1 cellular context compared by ENCODE assay signal in the genomic region with DNA sequence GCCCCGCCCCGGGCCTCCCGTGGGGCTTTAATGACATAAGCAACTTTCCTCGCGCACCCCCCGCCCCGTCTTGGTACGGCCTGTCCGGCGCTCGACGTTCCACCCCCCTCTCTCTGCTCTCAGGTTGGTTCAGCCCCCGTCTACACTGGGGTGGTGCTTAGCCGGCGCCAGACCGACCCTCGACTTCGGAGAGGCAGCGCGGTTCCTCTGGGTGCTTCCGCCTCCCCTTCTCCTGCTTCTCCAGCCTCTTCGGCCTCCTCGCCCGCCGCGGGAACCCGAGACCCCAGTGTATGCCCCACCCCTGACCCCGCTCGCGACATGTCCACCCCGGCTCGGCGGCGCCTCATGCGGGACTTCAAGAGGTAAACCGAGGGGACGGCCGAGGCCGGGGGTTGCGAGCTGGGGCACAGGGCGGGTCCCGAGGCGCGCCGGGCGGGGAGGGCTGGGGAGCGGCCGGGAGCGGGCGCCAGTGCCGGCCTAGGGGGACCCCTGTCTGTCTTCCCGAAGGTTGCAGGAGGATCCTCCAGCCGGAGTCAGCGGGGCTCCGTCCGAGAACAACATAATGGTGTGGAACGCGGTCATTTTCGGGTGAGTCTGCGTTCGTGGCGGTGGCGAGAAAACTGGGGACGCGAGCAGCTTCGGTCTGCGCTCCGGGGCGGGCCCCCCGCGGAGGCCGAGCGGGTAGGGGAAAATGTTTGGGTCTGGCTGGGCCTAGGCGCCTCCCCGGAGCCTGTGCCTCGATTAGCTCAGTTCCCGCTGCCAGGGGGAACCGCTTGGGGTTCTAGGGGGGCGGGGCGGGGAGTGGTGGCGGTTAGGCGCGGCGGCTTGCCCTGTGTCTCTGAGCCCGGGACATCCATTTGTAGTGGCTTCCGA.
A peak's percentile ranks its signal among the peaks of the same experiment; 100 is the strongest.
TF ChIP-seq lines count a peak whose summit lies in the region.

A gene (plus strand): TSS at position 170 of the 873 bp plus-strand sequence. CDS start 149 bp downstream, at position 319.

TF ChIP-seq in HepG2, 621 proteins besides CTCF, POLR2A, EP300 and RAD21 (continued from another document and continues in another):
- TF ChIP-seq, protein P1, sequence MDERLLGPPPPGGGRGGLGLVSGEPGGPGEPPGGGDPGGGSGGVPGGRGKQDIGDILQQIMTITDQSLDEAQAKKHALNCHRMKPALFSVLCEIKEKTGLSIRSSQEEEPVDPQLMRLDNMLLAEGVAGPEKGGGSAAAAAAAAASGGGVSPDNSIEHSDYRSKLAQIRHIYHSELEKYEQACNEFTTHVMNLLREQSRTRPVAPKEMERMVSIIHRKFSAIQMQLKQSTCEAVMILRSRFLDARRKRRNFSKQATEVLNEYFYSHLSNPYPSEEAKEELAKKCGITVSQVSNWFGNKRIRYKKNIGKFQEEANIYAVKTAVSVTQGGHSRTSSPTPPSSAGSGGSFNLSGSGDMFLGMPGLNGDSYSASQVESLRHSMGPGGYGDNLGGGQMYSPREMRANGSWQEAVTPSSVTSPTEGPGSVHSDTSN (CRISPR knock-in tag; IDR thresholded peaks at IDR 0.05), result no peak
- no peak for TF ChIP-seq ZNF431 (CRISPR knock-in tag; IDR thresholded peaks at IDR 0.05; ENCODE audit: borderline replicate concordance, low read depth)
- peak; percentile 44; the same call in 1 of the 2 replicates for TF ChIP-seq ATF7-NPFF (CRISPR knock-in tag; IDR thresholded peaks at IDR 0.05; ENCODE audit: low read depth)
- TF ChIP-seq, protein P2, sequence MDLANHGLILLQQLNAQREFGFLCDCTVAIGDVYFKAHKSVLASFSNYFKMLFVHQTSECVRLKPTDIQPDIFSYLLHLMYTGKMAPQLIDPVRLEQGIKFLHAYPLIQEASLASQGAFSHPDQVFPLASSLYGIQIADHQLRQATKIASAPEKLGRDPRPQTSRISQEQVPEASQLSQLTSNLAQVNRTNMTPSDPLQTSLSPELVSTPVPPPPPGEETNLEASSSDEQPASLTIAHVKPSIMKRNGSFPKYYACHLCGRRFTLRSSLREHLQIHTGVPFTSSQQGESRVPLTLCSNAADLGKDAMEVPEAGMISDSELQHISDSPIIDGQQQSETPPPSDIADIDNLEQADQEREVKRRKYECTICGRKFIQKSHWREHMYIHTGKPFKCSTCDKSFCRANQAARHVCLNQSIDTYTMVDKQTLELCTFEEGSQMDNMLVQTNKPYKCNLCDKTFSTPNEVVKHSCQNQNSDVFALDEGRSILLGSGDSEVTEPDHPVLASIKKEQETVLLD (CRISPR knock-in tag; IDR thresholded peaks at IDR 0.05; ENCODE audit: low read depth), result no peak
- TF ChIP-seq ZSCAN20 (CRISPR knock-in tag; IDR thresholded peaks at IDR 0.05; ENCODE audit: borderline replicate concordance), result peak; percentile 54; the same call in 1 of the 2 replicates
- TF ChIP-seq, protein P3, sequence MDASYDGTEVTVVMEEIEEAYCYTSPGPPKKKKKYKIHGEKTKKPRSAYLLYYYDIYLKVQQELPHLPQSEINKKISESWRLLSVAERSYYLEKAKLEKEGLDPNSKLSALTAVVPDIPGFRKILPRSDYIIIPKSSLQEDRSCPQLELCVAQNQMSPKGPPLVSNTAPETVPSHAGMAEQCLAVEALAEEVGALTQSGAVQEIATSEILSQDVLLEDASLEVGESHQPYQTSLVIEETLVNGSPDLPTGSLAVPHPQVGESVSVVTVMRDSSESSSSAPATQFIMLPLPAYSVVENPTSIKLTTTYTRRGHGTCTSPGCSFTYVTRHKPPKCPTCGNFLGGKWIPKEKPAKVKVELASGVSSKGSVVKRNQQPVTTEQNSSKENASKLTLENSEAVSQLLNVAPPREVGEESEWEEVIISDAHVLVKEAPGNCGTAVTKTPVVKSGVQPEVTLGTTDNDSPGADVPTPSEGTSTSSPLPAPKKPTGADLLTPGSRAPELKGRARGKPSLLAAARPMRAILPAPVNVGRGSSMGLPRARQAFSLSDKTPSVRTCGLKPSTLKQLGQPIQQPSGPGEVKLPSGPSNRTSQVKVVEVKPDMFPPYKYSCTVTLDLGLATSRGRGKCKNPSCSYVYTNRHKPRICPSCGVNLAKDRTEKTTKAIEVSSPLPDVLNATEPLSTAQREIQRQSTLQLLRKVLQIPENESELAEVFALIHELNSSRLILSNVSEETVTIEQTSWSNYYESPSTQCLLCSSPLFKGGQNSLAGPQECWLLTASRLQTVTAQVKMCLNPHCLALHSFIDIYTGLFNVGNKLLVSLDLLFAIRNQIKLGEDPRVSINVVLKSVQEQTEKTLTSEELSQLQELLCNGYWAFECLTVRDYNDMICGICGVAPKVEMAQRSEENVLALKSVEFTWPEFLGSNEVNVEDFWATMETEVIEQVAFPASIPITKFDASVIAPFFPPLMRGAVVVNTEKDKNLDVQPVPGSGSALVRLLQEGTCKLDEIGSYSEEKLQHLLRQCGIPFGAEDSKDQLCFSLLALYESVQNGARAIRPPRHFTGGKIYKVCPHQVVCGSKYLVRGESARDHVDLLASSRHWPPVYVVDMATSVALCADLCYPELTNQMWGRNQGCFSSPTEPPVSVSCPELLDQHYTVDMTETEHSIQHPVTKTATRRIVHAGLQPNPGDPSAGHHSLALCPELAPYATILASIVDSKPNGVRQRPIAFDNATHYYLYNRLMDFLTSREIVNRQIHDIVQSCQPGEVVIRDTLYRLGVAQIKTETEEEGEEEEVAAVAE (CRISPR knock-in tag; IDR thresholded peaks at IDR 0.05; ENCODE audit: borderline replicate concordance), result no peak
- TF ChIP-seq RFXAP (CRISPR knock-in tag; IDR thresholded peaks at IDR 0.05; ENCODE audit: borderline replicate concordance), result no peak
- TF ChIP-seq, protein P4, sequence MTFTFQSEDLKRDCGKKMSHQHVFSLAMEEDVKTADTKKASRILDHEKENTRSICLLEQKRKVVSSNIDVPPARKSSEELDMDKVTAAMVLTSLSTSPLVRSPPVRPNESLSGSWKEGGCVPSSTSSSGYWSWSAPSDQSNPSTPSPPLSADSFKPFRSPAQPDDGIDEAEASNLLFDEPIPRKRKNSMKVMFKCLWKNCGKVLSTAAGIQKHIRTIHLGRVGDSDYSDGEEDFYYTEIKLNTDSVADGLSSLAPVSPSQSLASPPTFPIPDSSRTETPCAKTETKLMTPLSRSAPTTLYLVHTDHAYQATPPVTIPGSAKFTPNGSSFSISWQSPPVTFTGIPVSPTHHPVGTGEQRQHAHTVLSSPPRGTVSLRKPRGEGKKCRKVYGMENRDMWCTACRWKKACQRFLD (CRISPR knock-in tag; IDR thresholded peaks at IDR 0.05; ENCODE audit: borderline replicate concordance), result no peak
- no peak for TF ChIP-seq TOE1 (CRISPR knock-in tag; IDR thresholded peaks at IDR 0.05)
- peak; percentile 67 for TF ChIP-seq MED8 (CRISPR knock-in tag; IDR thresholded peaks at IDR 0.05; ENCODE audit: insufficient replicate concordance)
- peak; percentile 30; the same call in 1 of the 2 replicates for TF ChIP-seq CREM (IDR thresholded peaks at IDR 0.05)
- TF ChIP-seq CREM (CRISPR knock-in tag; IDR thresholded peaks at IDR 0.05), result no peak
- no peak for TF ChIP-seq CC2D1A (CRISPR knock-in tag; IDR thresholded peaks at IDR 0.05)
- TF ChIP-seq MED1 (CRISPR knock-in tag; IDR thresholded peaks at IDR 0.05), result no peak
- TF ChIP-seq GABPA (IDR thresholded peaks at IDR 0.05; ENCODE audit: low read depth, low read length), result no peak
- TF ChIP-seq GABPA (CRISPR knock-in tag; IDR thresholded peaks at IDR 0.05; ENCODE audit: low read depth), result peak; percentile 54; the same call in 1 of the 2 replicates
- TF ChIP-seq, protein P5, sequence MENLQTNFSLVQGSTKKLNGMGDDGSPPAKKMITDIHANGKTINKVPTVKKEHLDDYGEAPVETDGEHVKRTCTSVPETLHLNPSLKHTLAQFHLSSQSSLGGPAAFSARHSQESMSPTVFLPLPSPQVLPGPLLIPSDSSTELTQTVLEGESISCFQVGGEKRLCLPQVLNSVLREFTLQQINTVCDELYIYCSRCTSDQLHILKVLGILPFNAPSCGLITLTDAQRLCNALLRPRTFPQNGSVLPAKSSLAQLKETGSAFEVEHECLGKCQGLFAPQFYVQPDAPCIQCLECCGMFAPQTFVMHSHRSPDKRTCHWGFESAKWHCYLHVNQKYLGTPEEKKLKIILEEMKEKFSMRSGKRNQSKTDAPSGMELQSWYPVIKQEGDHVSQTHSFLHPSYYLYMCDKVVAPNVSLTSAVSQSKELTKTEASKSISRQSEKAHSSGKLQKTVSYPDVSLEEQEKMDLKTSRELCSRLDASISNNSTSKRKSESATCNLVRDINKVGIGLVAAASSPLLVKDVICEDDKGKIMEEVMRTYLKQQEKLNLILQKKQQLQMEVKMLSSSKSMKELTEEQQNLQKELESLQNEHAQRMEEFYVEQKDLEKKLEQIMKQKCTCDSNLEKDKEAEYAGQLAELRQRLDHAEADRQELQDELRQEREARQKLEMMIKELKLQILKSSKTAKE (CRISPR knock-in tag; IDR thresholded peaks at IDR 0.05; ENCODE audit: borderline replicate concordance), result peak; percentile 53; the same call in 1 of the 2 replicates
- peak; percentile 20; the same call in 1 of the 2 replicates for TF ChIP-seq SALL1 (CRISPR knock-in tag; IDR thresholded peaks at IDR 0.05)
- TF ChIP-seq, protein P6, sequence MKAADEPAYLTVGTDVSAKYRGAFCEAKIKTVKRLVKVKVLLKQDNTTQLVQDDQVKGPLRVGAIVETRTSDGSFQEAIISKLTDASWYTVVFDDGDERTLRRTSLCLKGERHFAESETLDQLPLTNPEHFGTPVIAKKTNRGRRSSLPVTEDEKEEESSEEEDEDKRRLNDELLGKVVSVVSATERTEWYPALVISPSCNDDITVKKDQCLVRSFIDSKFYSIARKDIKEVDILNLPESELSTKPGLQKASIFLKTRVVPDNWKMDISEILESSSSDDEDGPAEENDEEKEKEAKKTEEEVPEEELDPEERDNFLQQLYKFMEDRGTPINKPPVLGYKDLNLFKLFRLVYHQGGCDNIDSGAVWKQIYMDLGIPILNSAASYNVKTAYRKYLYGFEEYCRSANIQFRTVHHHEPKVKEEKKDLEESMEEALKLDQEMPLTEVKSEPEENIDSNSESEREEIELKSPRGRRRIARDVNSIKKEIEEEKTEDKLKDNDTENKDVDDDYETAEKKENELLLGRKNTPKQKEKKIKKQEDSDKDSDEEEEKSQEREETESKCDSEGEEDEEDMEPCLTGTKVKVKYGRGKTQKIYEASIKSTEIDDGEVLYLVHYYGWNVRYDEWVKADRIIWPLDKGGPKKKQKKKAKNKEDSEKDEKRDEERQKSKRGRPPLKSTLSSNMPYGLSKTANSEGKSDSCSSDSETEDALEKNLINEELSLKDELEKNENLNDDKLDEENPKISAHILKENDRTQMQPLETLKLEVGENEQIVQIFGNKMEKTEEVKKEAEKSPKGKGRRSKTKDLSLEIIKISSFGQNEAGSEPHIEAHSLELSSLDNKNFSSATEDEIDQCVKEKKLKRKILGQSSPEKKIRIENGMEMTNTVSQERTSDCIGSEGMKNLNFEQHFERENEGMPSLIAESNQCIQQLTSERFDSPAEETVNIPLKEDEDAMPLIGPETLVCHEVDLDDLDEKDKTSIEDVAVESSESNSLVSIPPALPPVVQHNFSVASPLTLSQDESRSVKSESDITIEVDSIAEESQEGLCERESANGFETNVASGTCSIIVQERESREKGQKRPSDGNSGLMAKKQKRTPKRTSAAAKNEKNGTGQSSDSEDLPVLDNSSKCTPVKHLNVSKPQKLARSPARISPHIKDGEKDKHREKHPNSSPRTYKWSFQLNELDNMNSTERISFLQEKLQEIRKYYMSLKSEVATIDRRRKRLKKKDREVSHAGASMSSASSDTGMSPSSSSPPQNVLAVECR (CRISPR knock-in tag; IDR thresholded peaks at IDR 0.05; ENCODE audit: borderline replicate concordance), result peak; percentile 66; the same call in 1 of the 2 replicates
- no peak for TF ChIP-seq ZNF354B (CRISPR knock-in tag; IDR thresholded peaks at IDR 0.05)
- no peak for TF ChIP-seq NONO (IDR thresholded peaks at IDR 0.05)
- peak; percentile 48; the same call in 1 of the 2 replicates for TF ChIP-seq NONO (CRISPR knock-in tag; conservative IDR thresholded peaks at IDR 0.05)
- TF ChIP-seq, protein P7, sequence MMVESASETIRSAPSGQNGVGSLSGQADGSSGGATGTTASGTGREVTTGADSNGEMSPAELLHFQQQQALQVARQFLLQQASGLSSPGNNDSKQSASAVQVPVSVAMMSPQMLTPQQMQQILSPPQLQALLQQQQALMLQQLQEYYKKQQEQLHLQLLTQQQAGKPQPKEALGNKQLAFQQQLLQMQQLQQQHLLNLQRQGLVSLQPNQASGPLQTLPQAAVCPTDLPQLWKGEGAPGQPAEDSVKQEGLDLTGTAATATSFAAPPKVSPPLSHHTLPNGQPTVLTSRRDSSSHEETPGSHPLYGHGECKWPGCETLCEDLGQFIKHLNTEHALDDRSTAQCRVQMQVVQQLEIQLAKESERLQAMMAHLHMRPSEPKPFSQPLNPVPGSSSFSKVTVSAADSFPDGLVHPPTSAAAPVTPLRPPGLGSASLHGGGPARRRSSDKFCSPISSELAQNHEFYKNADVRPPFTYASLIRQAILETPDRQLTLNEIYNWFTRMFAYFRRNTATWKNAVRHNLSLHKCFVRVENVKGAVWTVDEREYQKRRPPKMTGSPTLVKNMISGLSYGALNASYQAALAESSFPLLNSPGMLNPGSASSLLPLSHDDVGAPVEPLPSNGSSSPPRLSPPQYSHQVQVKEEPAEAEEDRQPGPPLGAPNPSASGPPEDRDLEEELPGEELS (CRISPR knock-in tag; IDR thresholded peaks at IDR 0.05), result 0 out of 2 replicates have a peak, but pooled peaks have one; percentile 15
- TF ChIP-seq ZNF773 (CRISPR knock-in tag; IDR thresholded peaks at IDR 0.05; ENCODE audit: borderline replicate concordance), result no peak
- TF ChIP-seq ZFP90 (CRISPR knock-in tag; IDR thresholded peaks at IDR 0.05; ENCODE audit: borderline replicate concordance), result peak; percentile 29; the same call in 1 of the 2 replicates
- peak; percentile 64; the same call in 1 of the 2 replicates for TF ChIP-seq MAZ (IDR thresholded peaks at IDR 0.05; ENCODE audit: borderline replicate concordance, low read depth, low read length)
- peak; percentile 61 for TF ChIP-seq MAZ (CRISPR knock-in tag; IDR thresholded peaks at IDR 0.05; ENCODE audit: low read depth)
- TF ChIP-seq CHD4 (IDR thresholded peaks at IDR 0.05; ENCODE audit: borderline replicate concordance, low read length), result no peak
- TF ChIP-seq FOXA1 (IDR thresholded peaks at IDR 0.05), result no peak
- no peak for TF ChIP-seq FOXA1 (CRISPR knock-in tag; IDR thresholded peaks at IDR 0.05)
- TF ChIP-seq, protein P8, sequence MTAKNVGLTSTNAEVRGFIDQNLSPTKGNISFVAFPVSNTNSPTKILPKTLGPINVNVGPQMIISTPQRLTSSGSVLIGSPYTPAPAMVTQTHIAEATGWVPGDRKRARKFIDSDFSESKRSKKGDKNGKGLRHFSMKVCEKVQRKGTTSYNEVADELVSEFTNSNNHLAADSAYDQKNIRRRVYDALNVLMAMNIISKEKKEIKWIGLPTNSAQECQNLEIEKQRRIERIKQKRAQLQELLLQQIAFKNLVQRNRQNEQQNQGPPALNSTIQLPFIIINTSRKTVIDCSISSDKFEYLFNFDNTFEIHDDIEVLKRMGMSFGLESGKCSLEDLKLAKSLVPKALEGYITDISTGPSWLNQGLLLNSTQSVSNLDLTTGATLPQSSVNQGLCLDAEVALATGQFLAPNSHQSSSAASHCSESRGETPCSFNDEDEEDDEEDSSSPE (CRISPR knock-in tag; IDR thresholded peaks at IDR 0.05), result no peak
- TF ChIP-seq, protein P9, sequence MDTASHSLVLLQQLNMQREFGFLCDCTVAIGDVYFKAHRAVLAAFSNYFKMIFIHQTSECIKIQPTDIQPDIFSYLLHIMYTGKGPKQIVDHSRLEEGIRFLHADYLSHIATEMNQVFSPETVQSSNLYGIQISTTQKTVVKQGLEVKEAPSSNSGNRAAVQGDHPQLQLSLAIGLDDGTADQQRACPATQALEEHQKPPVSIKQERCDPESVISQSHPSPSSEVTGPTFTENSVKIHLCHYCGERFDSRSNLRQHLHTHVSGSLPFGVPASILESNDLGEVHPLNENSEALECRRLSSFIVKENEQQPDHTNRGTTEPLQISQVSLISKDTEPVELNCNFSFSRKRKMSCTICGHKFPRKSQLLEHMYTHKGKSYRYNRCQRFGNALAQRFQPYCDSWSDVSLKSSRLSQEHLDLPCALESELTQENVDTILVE (CRISPR knock-in tag; IDR thresholded peaks at IDR 0.05), result no peak
- no peak for TF ChIP-seq ZNF644 (CRISPR knock-in tag; IDR thresholded peaks at IDR 0.05; ENCODE audit: low read depth)
- peak; percentile 38; the same call in 1 of the 2 replicates for TF ChIP-seq HOXA3 (CRISPR knock-in tag; IDR thresholded peaks at IDR 0.05)
